Comparison of ENCODE assay signal across 16 cellular contexts in genomic region chr10:114719311-114719710, GRCh38.
A peak's percentile ranks its signal among the peaks of the same experiment; 100 is the strongest.
DNase-seq lines count a peak whose midpoint lies in the region; ATAC-seq and TF ChIP-seq lines count a peak whose summit lies in the region.
"Had no signal": no experiment of that assay in that cellular context is flagged by ENCODE, and none has a peak within 500 bp of the region (broad histone marks: within the 10 kb centered on the region; RNA-seq: fewer than 3 reads in every experiment).

No MANE protein-coding gene starts in this region.

- H3K9me3 ChIP-seq in endocrine pancreas (ENCODE audit: control insufficient read depth, low read length) (no peaks in the 10 kb centered on the region), mesenchymal stem cell (ENCODE audit: control insufficient read depth, low read length) (no peaks in the 10 kb centered on the region), uterus (no peaks in the 10 kb centered on the region)
- H3K9me3 ChIP-seq: esophagus squamous epithelium, SJSA1, testis had no signal

- H3K4me2 ChIP-seq in mesenchymal stem cell (ENCODE audit: low read length, poor library complexity, severe bottlenecking) = no peak overlapping the region

- no peak overlapping the region for H2BK15ac ChIP-seq in mesenchymal stem cell (ENCODE audit: low read depth, poor library complexity, severe bottlenecking)

- no peak for TF ChIP-seq POLR2A in uterus (IDR thresholded peaks at IDR 0.05)

- ATAC-seq in GM18511 (IDR thresholded peaks at IDR 0.05; ENCODE audit: unreplicated experiment) (no peak), HG02623 (IDR thresholded peaks at IDR 0.05; ENCODE audit: unreplicated experiment) (no peak)

- no peak overlapping the region for H3K18ac ChIP-seq in mesenchymal stem cell (ENCODE audit: low read depth in 1 of 2, low read length in 2 of 2)

- no peak overlapping the region for H2AFZ ChIP-seq in mesenchymal stem cell (ENCODE audit: low read depth, low read length)

- no peak for TF ChIP-seq CTCF in uterus (IDR thresholded peaks at IDR 0.05)

- H3K23ac ChIP-seq in mesenchymal stem cell (ENCODE audit: low read length in 2 of 2) = no peak overlapping the region

- peaks cover 15% of the 10 kb centered on the region for H3K79me1 ChIP-seq in mesenchymal stem cell (replicated peaks; ENCODE audit: low read length, poor library complexity, severe bottlenecking)

- peak; percentile 22 for DNase-seq in HT-29 (ENCODE audit: low spot score)
- DNase-seq in NCI-H2029 treated with DMSO at 0.1 percent for 48 hours (lab: John Stamatoyannopoulos, UW) = peak; percentile 56
- no peak for DNase-seq in mesenchymal stem cell
- DNase-seq in uterus = no peak
- DNase-seq in NCI-H128 (lab: John Stamatoyannopoulos, UW; ENCODE audit: unreplicated experiment) = no peak
- DNase-seq: activated CD4-positive, alpha-beta T cell treated with anti-CD3 and anti-CD28 coated beads for 1 hour; activated naive CD4-positive, alpha-beta T cell; esophagus squamous epithelium; head of caudate nucleus; islet precursor cell; stimulated activated CD4-positive, alpha-beta T cell treated with anti-CD3 and anti-CD28 coated beads, Interleukin-4, amount 100 ng/mL, for 1 hour; testis had no signal

- H3K36me3 ChIP-seq in endocrine pancreas (ENCODE audit: control insufficient read depth, insufficient read depth, low read length) = no peaks in the 10 kb centered on the region
- no peaks in the 10 kb centered on the region for H3K36me3 ChIP-seq in mesenchymal stem cell (ENCODE audit: control insufficient read depth in 1 of 2, insufficient read depth in 2 of 2, low read depth in 1 of 2, low read length in 2 of 2)
- no peaks in the 10 kb centered on the region for H3K36me3 ChIP-seq in uterus
- H3K36me3 ChIP-seq: esophagus squamous epithelium, SJSA1 had no signal

- H3K4ac ChIP-seq in mesenchymal stem cell (ENCODE audit: low read depth in 1 of 2, low read length in 2 of 2) = no peak overlapping the region

- H3K9ac ChIP-seq in endocrine pancreas (ENCODE audit: control insufficient read depth, insufficient read depth, low read length) (peak overlapping the region; percentile 6), mesenchymal stem cell (ENCODE audit: low read length) (no peak overlapping the region)

- no peak overlapping the region for H4K8ac ChIP-seq in mesenchymal stem cell (ENCODE audit: low read length)

- intact Hi-C loops in uterus (cut with DNase I; ENCODE audit: low total_unique reads) = no loop called here

- H3K27me3 ChIP-seq in endocrine pancreas (ENCODE audit: control insufficient read depth, insufficient read depth, low read length) (no peaks in the 10 kb centered on the region), mesenchymal stem cell (ENCODE audit: control insufficient read depth in 1 of 2, insufficient read depth in 1 of 2, low read length in 2 of 2) (no peaks in the 10 kb centered on the region), uterus (no peaks in the 10 kb centered on the region)
- H3K27me3 ChIP-seq: esophagus squamous epithelium, SJSA1, testis had no signal

- no peak overlapping the region for H2BK5ac ChIP-seq in mesenchymal stem cell (ENCODE audit: low read depth, low read length, poor library complexity, severe bottlenecking)

- H3K27ac ChIP-seq in mesenchymal stem cell (ENCODE audit: low read length, poor library complexity, severe bottlenecking) (no peak overlapping the region), uterus (no peak overlapping the region)
- H3K27ac ChIP-seq: esophagus squamous epithelium, SJSA1, testis had no signal

- H3K4me3 ChIP-seq in endocrine pancreas (ENCODE audit: control insufficient read depth, insufficient read depth, low read length) (no peak overlapping the region), mesenchymal stem cell (ENCODE audit: insufficient read depth in 1 of 2, low read depth in 1 of 2, low read length in 2 of 2) (no peak overlapping the region), uterus (no peak overlapping the region)
- H3K4me3 ChIP-seq: esophagus squamous epithelium, SJSA1, testis had no signal

- H2AK5ac ChIP-seq in mesenchymal stem cell (ENCODE audit: low read length, severe bottlenecking) = peak overlapping the region; percentile 16

- 87% methylated on average over 2 of the region's 3 CpGs for WGBS in mesenchymal stem cell

- no peak overlapping the region for H2BK120ac ChIP-seq in mesenchymal stem cell (ENCODE audit: low read depth, low read length)

- H2BK12ac ChIP-seq in mesenchymal stem cell (ENCODE audit: low read length in 2 of 2) = no peak overlapping the region

- no peak overlapping the region for H4K91ac ChIP-seq in mesenchymal stem cell (ENCODE audit: low read length)

- no peak overlapping the region for H3K14ac ChIP-seq in mesenchymal stem cell (ENCODE audit: low read length in 2 of 2)

- H3K4me1 ChIP-seq in endocrine pancreas (ENCODE audit: control insufficient read depth, insufficient read depth, low read length) = peaks cover 16% of the 10 kb centered on the region
- H3K4me1 ChIP-seq in mesenchymal stem cell (ENCODE audit: control insufficient read depth, insufficient read depth, low read depth, low read length) = peaks cover 3% of the 10 kb centered on the region
- H3K4me1 ChIP-seq in uterus = no peaks in the 10 kb centered on the region

Comparison
In these comparisons a context has a peak if more than half of its experiments do, and no peak if none do; other contexts are left out.
1. DNase-seq: peak in HT-29 (single experiment) and NCI-H2029 treated with DMSO at 0.1 percent for 48 hours (single experiment); none in mesenchymal stem cell (single experiment), uterus (0 of 2) and NCI-H128 (single experiment).